Comparison of ENCODE assay signal across 10 cellular contexts in the genomic region with DNA sequence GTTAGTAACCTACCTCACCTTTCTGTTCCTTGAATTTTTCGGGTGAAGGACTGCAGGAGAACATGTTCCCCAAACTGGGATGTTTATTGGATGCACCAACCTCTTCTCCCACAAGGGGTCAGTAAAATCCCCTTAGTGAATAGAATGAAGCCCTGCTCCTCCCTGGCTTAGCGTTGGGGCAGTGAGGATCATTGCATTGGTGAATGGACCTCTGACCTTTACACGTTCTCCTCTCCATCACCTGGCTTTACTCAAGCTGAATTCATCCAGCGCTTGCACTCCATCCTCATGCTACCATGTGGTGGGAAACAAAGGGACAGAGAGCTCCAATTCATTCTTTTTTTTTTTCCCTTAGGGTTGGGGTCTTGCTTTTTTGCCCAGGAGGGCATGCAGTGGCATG.
DNase-seq lines count a peak whose midpoint lies in the region; ATAC-seq and TF ChIP-seq lines count a peak whose summit lies in the region.
"Had no signal": no experiment of that assay in that cellular context is flagged by ENCODE, and none has a peak within 500 bp of the region (broad histone marks: within the 10 kb centered on the region; RNA-seq: fewer than 3 reads in every experiment).

No MANE protein-coding gene starts in this region.

- no peak overlapping the region for H3K9ac ChIP-seq in mammary epithelial cell (ENCODE audit: insufficient read depth, low read length)

- DNase-seq in AG04449 (ENCODE audit: low read depth, low spot score) (no peak), EL (peak; percentile 58), HFFc6 (peak; percentile 11), NCI-H226 (peak; percentile 56), mammary epithelial cell (peak; percentile 39), kidney epithelial cell (ENCODE audit: low read depth) (no peak), thoracic aorta (ENCODE audit: low spot score) (no peak)
- no peak for DNase-seq in central memory CD4-positive, alpha-beta T cell

- H3K36me3 Mint-ChIP-seq in HFFc6 (ENCODE audit: low read depth): no peaks in the 10 kb centered on the region
- H3K36me3 Mint-ChIP-seq: T-cell had no signal

- H4K20me1 ChIP-seq in mammary epithelial cell (ENCODE audit: insufficient read depth, low read length): no peaks in the 10 kb centered on the region

- CTCF ChIA-PET in AG04449 (lab: Yijun Ruan, JAX): interaction anchor here (0.6 to 1.9 kb wide), 9 partner anchors 9 to 664 kb away, joined by 3 to 8 read pairs (median 4); no protein-coding TSS in a partner anchor
- CTCF ChIA-PET in mammary epithelial cell (lab: Charles Lee; ENCODE audit: low non-redundant PET): interaction anchor here (0.6 kb wide), 1 partner anchor 168 kb away, joined by 5 read pairs; no protein-coding TSS in a partner anchor

- H3K27ac Mint-ChIP-seq in HFFc6: no peak overlapping the region

- peaks cover 7% of the 10 kb centered on the region for H3K4me1 Mint-ChIP-seq in HFFc6 (ENCODE audit: low read depth)

- no peaks in the 10 kb centered on the region for H3K79me2 ChIP-seq in mammary epithelial cell (ENCODE audit: insufficient read depth, low read length)

- WGBS in mammary epithelial cell (ENCODE audit: low coverage, missing lambda C conversion rate): 0% methylated on average over 1 of the region's 4 CpGs

- TF ChIP-seq CTCF in AG04449 (IDR thresholded peaks at IDR 0.05; ENCODE audit: insufficient read depth, low read length, missing control alignments) (peak; percentile 70), HFFc6 (IDR thresholded peaks at IDR 0.05) (peak; percentile 82), mammary epithelial cell (conservative IDR thresholded peaks at IDR 0.05 in 1 of 2, IDR thresholded peaks at IDR 0.05 in 1 of 2; ENCODE audit: extremely low read depth in 1 of 2, insufficient read depth in 1 of 2, low read depth in 1 of 2, low read length in 2 of 2) (peak; percentile 86 to 90), kidney epithelial cell (IDR thresholded peaks at IDR 0.05; ENCODE audit: insufficient read depth, low read length, poor library complexity, severe bottlenecking) (peak; percentile 75), thoracic aorta (IDR thresholded peaks at IDR 0.05) (peak; percentile 62)

- H3K36me3 ChIP-seq in mammary epithelial cell (ENCODE audit: insufficient read depth, low read length) (no peaks in the 10 kb centered on the region), kidney epithelial cell (ENCODE audit: control insufficient read depth, insufficient read depth, low read length) (no peaks in the 10 kb centered on the region), thoracic aorta (no peaks in the 10 kb centered on the region)

- no peaks in the 10 kb centered on the region for H3K9me3 Mint-ChIP-seq in HFFc6
- H3K9me3 Mint-ChIP-seq: T-cell had no signal

- intact Hi-C loops in mammary epithelial cell (cut with micrococcal nuclease): loop anchor here (1.0 to 5.0 kb wide), 4 partner anchors 58 to 804 kb away; no protein-coding TSS in a partner anchor

- H3K27ac ChIP-seq in mammary epithelial cell (ENCODE audit: insufficient read depth, low read depth, low read length) (no peak overlapping the region), thoracic aorta (no peak overlapping the region)
- H3K27ac ChIP-seq: skin epidermis had no signal

- ATAC-seq in thoracic aorta (ENCODE audit: insufficient number of reproducible peaks, low FRiP score, low read depth): peak; percentile 45
- ATAC-seq: T-cell had no signal

- H3K4me2 ChIP-seq in mammary epithelial cell (ENCODE audit: insufficient read depth, low read depth, low read length): peak overlapping the region; percentile 23

- POLR2A ChIA-PET in AG04449 (lab: Yijun Ruan, JAX): no interaction called here

- H3K27me3 ChIP-seq in mammary epithelial cell (ENCODE audit: insufficient read depth, low read length) (no peaks in the 10 kb centered on the region), kidney epithelial cell (ENCODE audit: control insufficient read depth, insufficient read depth, low read length) (no peaks in the 10 kb centered on the region), thoracic aorta (replicated peaks; ENCODE audit: insufficient read depth) (no peaks in the 10 kb centered on the region)

- BruUV-seq in mammary epithelial cell (replicated peaks; lab: Mats Ljungman, UMichigan): no TSS peak

- H2AFZ ChIP-seq in mammary epithelial cell (ENCODE audit: low read depth, low read length): peak overlapping the region; percentile 87

- no peaks in the 10 kb centered on the region for H3K4me1 ChIP-seq in mammary epithelial cell (ENCODE audit: insufficient read depth, low read length)
- no peaks in the 10 kb centered on the region for H3K4me1 ChIP-seq in thoracic aorta (ENCODE audit: control insufficient read depth in 1 of 2, low read depth in 2 of 2)

- dilution Hi-C loops in mammary epithelial cell (cut with HindIII; ENCODE audit: low sequenced_read_pairs): no loop called here

- no peaks in the 10 kb centered on the region for H3K9me3 ChIP-seq in mammary epithelial cell (replicated peaks; ENCODE audit: insufficient read depth, low read length)
- H3K9me3 ChIP-seq in thoracic aorta: no peaks in the 10 kb centered on the region

- no peak overlapping the region for H3K4me3 ChIP-seq in AG04449 (ENCODE audit: low read depth, low read length)
- H3K4me3 ChIP-seq in mammary epithelial cell (replicated peaks in 1 of 3; ENCODE audit: insufficient read depth in 1 of 3, low read depth in 2 of 3, low read length in 3 of 3): no peak overlapping the region
- H3K4me3 ChIP-seq in kidney epithelial cell (ENCODE audit: low read depth, low read length): no peak overlapping the region
- H3K4me3 ChIP-seq in thoracic aorta: no peak overlapping the region
- H3K4me3 ChIP-seq: skin epidermis had no signal

- in situ Hi-C loops in mammary epithelial cell (cut with MboI; ENCODE audit: low sequenced_read_pairs in 2 of 2): no loop called here

- H3K27me3 Mint-ChIP-seq in HFFc6 (ENCODE audit: insufficient read depth): peaks cover 25% of the 10 kb centered on the region

- peak overlapping the region; percentile 44; the same call in 1 of the 2 replicates for H3K4me3 Mint-ChIP-seq in HFFc6
- H3K4me3 Mint-ChIP-seq: T-cell had no signal

Comparison
In these comparisons a context has a peak if more than half of its experiments do, and no peak if none do; other contexts are left out.
1. DNase-seq: peak in EL (single experiment), HFFc6 (single experiment), NCI-H226 (single experiment) and mammary epithelial cell (single experiment); none in AG04449 (single experiment), kidney epithelial cell (single experiment), thoracic aorta (single experiment) and central memory CD4-positive, alpha-beta T cell (single experiment).
2. Peak in every context shown above with its lines, with median percentiles within 50 percentile points of each other: CTCF ChIP-seq.